4 cellular contexts compared by ENCODE assay signal in the genomic region with DNA sequence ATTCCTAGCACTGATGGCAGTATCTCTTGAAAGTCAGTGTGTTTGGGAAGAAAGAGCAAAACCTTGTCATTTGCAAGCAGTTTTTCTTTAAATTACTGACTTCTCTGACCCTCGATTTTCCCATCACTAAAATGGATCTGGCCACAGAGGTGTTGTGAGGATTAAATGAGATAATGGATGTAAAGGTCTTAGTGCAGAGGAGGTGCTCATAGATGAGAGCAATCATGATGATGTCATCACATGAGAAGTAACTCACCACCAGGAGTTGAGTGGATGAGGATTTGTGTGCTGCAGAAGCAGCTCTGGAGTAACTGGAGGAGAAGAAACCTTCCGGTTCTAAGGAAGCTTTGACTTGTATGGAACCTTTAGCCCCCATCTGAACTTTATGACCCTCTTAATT.
TF ChIP-seq lines count a peak whose summit lies in the region.

No MANE protein-coding gene starts in this region.

TF ChIP-seq in HepG2, 621 proteins besides CTCF, POLR2A, EP300 and RAD21:
- TF ChIP-seq, protein P1, sequence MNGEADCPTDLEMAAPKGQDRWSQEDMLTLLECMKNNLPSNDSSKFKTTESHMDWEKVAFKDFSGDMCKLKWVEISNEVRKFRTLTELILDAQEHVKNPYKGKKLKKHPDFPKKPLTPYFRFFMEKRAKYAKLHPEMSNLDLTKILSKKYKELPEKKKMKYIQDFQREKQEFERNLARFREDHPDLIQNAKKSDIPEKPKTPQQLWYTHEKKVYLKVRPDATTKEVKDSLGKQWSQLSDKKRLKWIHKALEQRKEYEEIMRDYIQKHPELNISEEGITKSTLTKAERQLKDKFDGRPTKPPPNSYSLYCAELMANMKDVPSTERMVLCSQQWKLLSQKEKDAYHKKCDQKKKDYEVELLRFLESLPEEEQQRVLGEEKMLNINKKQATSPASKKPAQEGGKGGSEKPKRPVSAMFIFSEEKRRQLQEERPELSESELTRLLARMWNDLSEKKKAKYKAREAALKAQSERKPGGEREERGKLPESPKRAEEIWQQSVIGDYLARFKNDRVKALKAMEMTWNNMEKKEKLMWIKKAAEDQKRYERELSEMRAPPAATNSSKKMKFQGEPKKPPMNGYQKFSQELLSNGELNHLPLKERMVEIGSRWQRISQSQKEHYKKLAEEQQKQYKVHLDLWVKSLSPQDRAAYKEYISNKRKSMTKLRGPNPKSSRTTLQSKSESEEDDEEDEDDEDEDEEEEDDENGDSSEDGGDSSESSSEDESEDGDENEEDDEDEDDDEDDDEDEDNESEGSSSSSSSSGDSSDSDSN (CRISPR knock-in tag; IDR thresholded peaks at IDR 0.05): no peak
- no peak for TF ChIP-seq ERF (CRISPR knock-in tag; IDR thresholded peaks at IDR 0.05)
- peak; percentile 73 for TF ChIP-seq CREB1 (IDR thresholded peaks at IDR 0.05)
- TF ChIP-seq CREB1 (CRISPR knock-in tag; IDR thresholded peaks at IDR 0.05): no peak
- TF ChIP-seq NPAS2 (CRISPR knock-in tag; IDR thresholded peaks at IDR 0.05; ENCODE audit: borderline replicate concordance): no peak
- TF ChIP-seq ATF7 (IDR thresholded peaks at IDR 0.05): peak; percentile 96
- TF ChIP-seq ATF7 (CRISPR knock-in tag; IDR thresholded peaks at IDR 0.05): no peak

TF ChIP-seq in HEK293, 187 proteins besides CTCF, POLR2A, EP300 and RAD21:
- TF ChIP-seq ZNF600 (tag by site-specific recombination; IDR thresholded peaks at IDR 0.05): peak; percentile 55; the same call in 1 of the 2 replicates
- TF ChIP-seq ZNF24 (tag by site-specific recombination; IDR thresholded peaks at IDR 0.05): no peak
- no peak for TF ChIP-seq ZNF423 (tag by site-specific recombination; IDR thresholded peaks at IDR 0.05)
- peak; percentile 31; the same call in 1 of the 2 replicates for TF ChIP-seq ZNF629 (tag by site-specific recombination; IDR thresholded peaks at IDR 0.05)
- TF ChIP-seq ZEB2 (tag by site-specific recombination; IDR thresholded peaks at IDR 0.05): no peak
- no peak for TF ChIP-seq ZNF404 (tag by site-specific recombination; IDR thresholded peaks at IDR 0.05)
- peak; percentile 93 for TF ChIP-seq ZNF664 (tag by site-specific recombination; IDR thresholded peaks at IDR 0.05)
- 0 out of 2 replicates have a peak, but pooled peaks have one; percentile 17 for TF ChIP-seq ZBTB21 (tag by site-specific recombination; IDR thresholded peaks at IDR 0.05)
- TF ChIP-seq, protein P2, sequence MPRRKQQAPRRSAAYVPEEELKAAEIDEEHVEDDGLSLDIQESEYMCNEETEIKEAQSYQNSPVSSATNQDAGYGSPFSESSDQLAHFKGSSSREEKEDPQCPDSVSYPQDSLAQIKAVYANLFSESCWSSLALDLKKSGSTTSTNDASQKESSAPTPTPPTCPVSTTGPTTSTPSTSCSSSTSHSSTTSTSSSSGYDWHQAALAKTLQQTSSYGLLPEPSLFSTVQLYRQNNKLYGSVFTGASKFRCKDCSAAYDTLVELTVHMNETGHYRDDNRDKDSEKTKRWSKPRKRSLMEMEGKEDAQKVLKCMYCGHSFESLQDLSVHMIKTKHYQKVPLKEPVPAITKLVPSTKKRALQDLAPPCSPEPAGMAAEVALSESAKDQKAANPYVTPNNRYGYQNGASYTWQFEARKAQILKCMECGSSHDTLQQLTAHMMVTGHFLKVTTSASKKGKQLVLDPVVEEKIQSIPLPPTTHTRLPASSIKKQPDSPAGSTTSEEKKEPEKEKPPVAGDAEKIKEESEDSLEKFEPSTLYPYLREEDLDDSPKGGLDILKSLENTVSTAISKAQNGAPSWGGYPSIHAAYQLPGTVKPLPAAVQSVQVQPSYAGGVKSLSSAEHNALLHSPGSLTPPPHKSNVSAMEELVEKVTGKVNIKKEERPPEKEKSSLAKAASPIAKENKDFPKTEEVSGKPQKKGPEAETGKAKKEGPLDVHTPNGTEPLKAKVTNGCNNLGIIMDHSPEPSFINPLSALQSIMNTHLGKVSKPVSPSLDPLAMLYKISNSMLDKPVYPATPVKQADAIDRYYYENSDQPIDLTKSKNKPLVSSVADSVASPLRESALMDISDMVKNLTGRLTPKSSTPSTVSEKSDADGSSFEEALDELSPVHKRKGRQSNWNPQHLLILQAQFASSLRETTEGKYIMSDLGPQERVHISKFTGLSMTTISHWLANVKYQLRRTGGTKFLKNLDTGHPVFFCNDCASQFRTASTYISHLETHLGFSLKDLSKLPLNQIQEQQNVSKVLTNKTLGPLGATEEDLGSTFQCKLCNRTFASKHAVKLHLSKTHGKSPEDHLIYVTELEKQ (tag by site-specific recombination; IDR thresholded peaks at IDR 0.05; ENCODE audit: borderline replicate concordance): no peak
- TF ChIP-seq, protein P3, sequence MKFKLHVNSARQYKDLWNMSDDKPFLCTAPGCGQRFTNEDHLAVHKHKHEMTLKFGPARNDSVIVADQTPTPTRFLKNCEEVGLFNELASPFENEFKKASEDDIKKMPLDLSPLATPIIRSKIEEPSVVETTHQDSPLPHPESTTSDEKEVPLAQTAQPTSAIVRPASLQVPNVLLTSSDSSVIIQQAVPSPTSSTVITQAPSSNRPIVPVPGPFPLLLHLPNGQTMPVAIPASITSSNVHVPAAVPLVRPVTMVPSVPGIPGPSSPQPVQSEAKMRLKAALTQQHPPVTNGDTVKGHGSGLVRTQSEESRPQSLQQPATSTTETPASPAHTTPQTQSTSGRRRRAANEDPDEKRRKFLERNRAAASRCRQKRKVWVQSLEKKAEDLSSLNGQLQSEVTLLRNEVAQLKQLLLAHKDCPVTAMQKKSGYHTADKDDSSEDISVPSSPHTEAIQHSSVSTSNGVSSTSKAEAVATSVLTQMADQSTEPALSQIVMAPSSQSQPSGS (tag by site-specific recombination; IDR thresholded peaks at IDR 0.05; ENCODE audit: low read depth): peak; percentile 84

TF ChIP-seq in K562, 482 proteins besides CTCF, POLR2A, EP300 and RAD21:
- no peak for TF ChIP-seq GTF2E2 (tag; IDR thresholded peaks at IDR 0.05)
- TF ChIP-seq, protein P4, sequence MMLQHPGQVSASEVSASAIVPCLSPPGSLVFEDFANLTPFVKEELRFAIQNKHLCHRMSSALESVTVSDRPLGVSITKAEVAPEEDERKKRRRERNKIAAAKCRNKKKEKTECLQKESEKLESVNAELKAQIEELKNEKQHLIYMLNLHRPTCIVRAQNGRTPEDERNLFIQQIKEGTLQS (IDR thresholded peaks at IDR 0.05): peak; percentile 64
- TF ChIP-seq, protein P4 (CRISPR knock-in tag; conservative IDR thresholded peaks at IDR 0.05): no peak

TF ChIP-seq in endothelial cell of umbilical vein, 7 proteins besides CTCF, POLR2A, EP300 and RAD21:
- TF ChIP-seq GATA2 (IDR thresholded peaks at IDR 0.05; ENCODE audit: insufficient read depth, insufficient read length, low read depth, low read length): no peak
- TF ChIP-seq MYC (IDR thresholded peaks at IDR 0.05; ENCODE audit: low read depth, low read length): no peak
- peak; percentile 41 for TF ChIP-seq JUN (IDR thresholded peaks at IDR 0.05; ENCODE audit: borderline replicate concordance, insufficient read depth, insufficient read length, low read depth)
- no peak for TF ChIP-seq FOS (IDR thresholded peaks at IDR 0.05; ENCODE audit: borderline replicate concordance, insufficient read depth, low read length)
TF ChIP-seq in endothelial cell of umbilical vein: peak in this region for 1.
